In the genomic region with DNA sequence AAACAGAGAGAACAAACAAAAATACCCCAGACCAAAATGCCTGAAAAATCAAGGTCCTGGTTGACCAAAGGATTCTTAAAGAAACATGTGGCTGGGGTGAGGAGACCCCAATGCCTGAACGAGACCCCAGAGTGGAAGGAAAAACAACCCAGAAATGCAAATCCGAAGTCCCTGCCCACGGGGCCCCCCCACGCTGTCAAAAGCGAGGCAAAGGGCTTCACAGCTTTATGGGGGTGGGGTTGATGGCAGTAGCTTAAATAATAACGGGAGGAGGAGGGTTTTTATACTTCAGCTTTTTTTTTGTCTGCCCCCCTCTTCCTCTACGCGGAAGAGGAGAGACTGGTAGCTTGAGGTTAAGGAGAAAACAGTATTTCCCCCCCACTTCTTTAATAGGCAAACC, we compare ENCODE assay signal across 1 cellular context.
TF ChIP-seq lines count a peak whose summit lies in the region.

No MANE protein-coding gene starts in this region.

TF ChIP-seq in HCT116, 20 proteins besides CTCF, POLR2A, EP300 and RAD21:
- no peak for TF ChIP-seq SP1 (IDR thresholded peaks at IDR 0.05; ENCODE audit: low read depth)
- TF ChIP-seq TCF7L2 (IDR thresholded peaks at IDR 0.05; ENCODE audit: borderline replicate concordance, extremely low read depth, insufficient read depth, insufficient read length), result no peak
